ENCODE assay signal across 18 cellular contexts in the genomic region with DNA sequence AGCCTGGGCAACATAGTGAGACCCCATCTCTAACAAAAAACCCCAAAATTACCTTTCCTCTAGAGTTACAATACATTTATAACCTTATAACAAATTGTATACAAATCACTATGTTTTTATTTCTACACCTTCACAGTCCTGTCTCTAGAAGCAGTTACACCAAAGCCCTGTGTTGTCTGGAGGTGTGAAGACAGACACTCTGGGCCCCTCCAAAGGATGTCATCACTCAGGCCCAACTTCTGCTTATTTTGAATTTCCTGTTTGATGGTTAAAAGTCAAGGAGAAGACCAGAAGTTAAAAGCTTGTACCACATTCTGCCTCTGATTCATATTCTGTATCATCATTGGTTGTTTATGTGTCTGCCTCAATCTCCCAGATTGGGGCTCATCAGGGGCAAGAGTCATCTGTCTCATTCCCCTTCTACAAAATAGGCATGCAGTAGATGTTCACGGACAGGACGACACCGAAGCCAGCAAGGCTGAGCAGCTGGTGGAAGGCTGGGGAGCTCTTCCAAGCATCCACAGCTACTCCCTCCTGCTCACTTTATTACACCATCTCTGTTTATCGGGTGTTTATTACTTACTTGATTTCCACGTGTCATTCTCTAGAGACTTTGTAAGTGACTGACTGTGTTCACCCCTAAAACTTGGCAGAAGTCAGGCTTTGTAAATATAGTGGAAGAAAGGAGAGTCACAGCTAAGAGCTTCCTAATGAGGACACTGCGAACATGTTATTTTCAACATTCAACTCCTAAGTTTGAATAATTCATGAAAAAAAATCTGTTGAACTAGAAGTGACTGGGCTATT.
DNase-seq lines count a peak whose midpoint lies in the region; ATAC-seq and TF ChIP-seq lines count a peak whose summit lies in the region.
"Had no signal": no experiment of that assay in that cellular context is flagged by ENCODE, and none has a peak within 500 bp of the region (broad histone marks: within the 10 kb centered on the region; RNA-seq: fewer than 3 reads in every experiment).

No MANE protein-coding gene starts in this region.

- no peak overlapping the region for H3K4me3 Mint-ChIP-seq in glutamatergic neuron (ENCODE audit: unreplicated experiment)
- H3K4me3 Mint-ChIP-seq in naive thymus-derived CD4-positive, alpha-beta T cell: no peak overlapping the region
- H3K4me3 Mint-ChIP-seq: activated CD4-positive, alpha-beta memory T cell treated with anti-CD3 and anti-CD28 coated beads for 36 hours had no signal

- no peaks in the 10 kb centered on the region for H3K4me1 ChIP-seq in HEK293 (ENCODE audit: control insufficient read depth, insufficient read depth, low read length)
- H3K4me1 ChIP-seq in naive thymus-derived CD4-positive, alpha-beta T cell (ENCODE audit: control insufficient read depth in 2 of 2, insufficient read depth in 2 of 2, low read length in 2 of 2): no peaks in the 10 kb centered on the region
- H3K4me1 ChIP-seq: adrenal gland, SJSA1 had no signal

- intact Hi-C loops in naive thymus-derived CD4-positive, alpha-beta T cell (cut with micrococcal nuclease): no loop called here

- no peaks in the 10 kb centered on the region for H3K27me3 ChIP-seq in naive thymus-derived CD4-positive, alpha-beta T cell (ENCODE audit: control insufficient read depth in 2 of 2, insufficient read depth in 2 of 2, low read length in 2 of 2)
- H3K27me3 ChIP-seq: adrenal gland; BLaER1 treated with 17β-estradiol and CSF1 and Interleukin-3, amounts not matched to agents 10 nM and 100 nM; SJSA1 had no signal

- peaks cover 37% of the 10 kb centered on the region for H3K4me1 Mint-ChIP-seq in glutamatergic neuron (ENCODE audit: low read depth, unreplicated experiment)
- no peaks in the 10 kb centered on the region for H3K4me1 Mint-ChIP-seq in naive thymus-derived CD4-positive, alpha-beta T cell

- no peak overlapping the region for H3K4me3 ChIP-seq in HEK293 (ENCODE audit: low read depth, low read length)
- no peak overlapping the region for H3K4me3 ChIP-seq in naive thymus-derived CD4-positive, alpha-beta T cell (ENCODE audit: low read length)
- H3K4me3 ChIP-seq: adrenal gland; BLaER1 treated with 17β-estradiol and CSF1 and Interleukin-3, amounts not matched to agents 10 nM and 100 nM; SJSA1 had no signal

- no peak overlapping the region for H3K27ac ChIP-seq in HEK293 (ENCODE audit: extremely low read depth, low read depth, low read length)
- no peak overlapping the region for H3K27ac ChIP-seq in naive thymus-derived CD4-positive, alpha-beta T cell (ENCODE audit: low read depth, low read length)
- H3K27ac ChIP-seq: adrenal gland; BLaER1 treated with 17β-estradiol and CSF1 and Interleukin-3, amounts not matched to agents 10 nM and 100 nM; SJSA1 had no signal

- H3K27ac Mint-ChIP-seq in glutamatergic neuron (ENCODE audit: unreplicated experiment): peak overlapping the region; percentile 2
- H3K27ac Mint-ChIP-seq in naive thymus-derived CD4-positive, alpha-beta T cell: no peak overlapping the region
- H3K27ac Mint-ChIP-seq: activated CD4-positive, alpha-beta memory T cell treated with anti-CD3 and anti-CD28 coated beads for 36 hours had no signal

- H3K9me3 ChIP-seq in HEK293 (ENCODE audit: control insufficient read depth, insufficient read depth, low read depth, low read length): no peaks in the 10 kb centered on the region
- H3K9me3 ChIP-seq in naive thymus-derived CD4-positive, alpha-beta T cell (ENCODE audit: control insufficient read depth in 2 of 3, low read length in 3 of 3): no peaks in the 10 kb centered on the region
- H3K9me3 ChIP-seq: adrenal gland; BLaER1 treated with 17β-estradiol and CSF1 and Interleukin-3, amounts not matched to agents 10 nM and 100 nM; SJSA1 had no signal

- no peak for ATAC-seq in GM19395 (IDR thresholded peaks at IDR 0.05; ENCODE audit: unreplicated experiment)
- no peak for ATAC-seq in activated CD4-positive, CD25-positive, alpha-beta regulatory T cell treated with anti-CD3 and anti-CD28 coated beads, Interleukin-2, amount 50 U/mL, for 24 hours
- no peak for ATAC-seq in naive thymus-derived CD4-positive, alpha-beta T cell
- ATAC-seq: left colon, PC-3 had no signal

- H3K36me3 Mint-ChIP-seq in glutamatergic neuron (ENCODE audit: unreplicated experiment): no peaks in the 10 kb centered on the region
- no peaks in the 10 kb centered on the region for H3K36me3 Mint-ChIP-seq in naive thymus-derived CD4-positive, alpha-beta T cell
- H3K36me3 Mint-ChIP-seq: activated CD4-positive, alpha-beta memory T cell treated with anti-CD3 and anti-CD28 coated beads for 36 hours had no signal

- H3K36me3 ChIP-seq in HEK293 (ENCODE audit: control insufficient read depth in 2 of 2, insufficient read depth in 1 of 2, low read length in 2 of 2): no peaks in the 10 kb centered on the region
- H3K36me3 ChIP-seq in naive thymus-derived CD4-positive, alpha-beta T cell (ENCODE audit: control insufficient read depth in 2 of 3, insufficient read depth in 3 of 3, low read length in 3 of 3): no peaks in the 10 kb centered on the region
- H3K36me3 ChIP-seq: adrenal gland; BLaER1 treated with 17β-estradiol and CSF1 and Interleukin-3, amounts not matched to agents 10 nM and 100 nM; SJSA1 had no signal

- CTCF ChIA-PET in HEK293 (lab: Yijun Ruan, JAX): interaction anchor here (0.6 kb wide), 2 partner anchors 220 to 807 kb away, joined by 3 read pairs; no protein-coding TSS in a partner anchor
- CTCF ChIA-PET in naive thymus-derived CD4-positive, alpha-beta T cell (lab: Charles Lee): no interaction called here

- peaks cover 12% of the 10 kb centered on the region for H3K9me3 Mint-ChIP-seq in glutamatergic neuron (ENCODE audit: unreplicated experiment)
- peaks cover 0 to 4% (median 0%) of the 10 kb centered on the region in 11 donors for H3K9me3 Mint-ChIP-seq in naive thymus-derived CD4-positive, alpha-beta T cell
- H3K9me3 Mint-ChIP-seq: activated CD4-positive, alpha-beta memory T cell treated with anti-CD3 and anti-CD28 coated beads for 36 hours had no signal

- POLR2A ChIA-PET in HEK293 (lab: Yijun Ruan, JAX): no interaction called here
- POLR2A ChIA-PET in naive thymus-derived CD4-positive, alpha-beta T cell (lab: Charles Lee): no interaction called here

- H3K27me3 Mint-ChIP-seq in glutamatergic neuron (ENCODE audit: unreplicated experiment): peaks cover 8% of the 10 kb centered on the region
- H3K27me3 Mint-ChIP-seq in naive thymus-derived CD4-positive, alpha-beta T cell: peaks cover 0 to 11% (median 0%) of the 10 kb centered on the region in 5 donors

- DNase-seq in NOMO-1 treated with dmso at 0.1 percent for 144 hours (lab: John Stamatoyannopoulos, UW; ENCODE audit: unreplicated experiment): peak; percentile 50
- no peak for DNase-seq in glutamatergic neuron
- DNase-seq in putamen (ENCODE audit: low spot score): peak; percentile 13
- DNase-seq in HT-29 (ENCODE audit: low spot score): no peak
- DNase-seq in naive thymus-derived CD4-positive, alpha-beta T cell: no peak
- DNase-seq: activated CD4-positive, alpha-beta memory T cell treated with anti-CD3 and anti-CD28 coated beads for 36 hours; central memory CD4-positive, alpha-beta T cell; left colon; midbrain; NCI-H748 treated with DMSO at 0.1 percent for 48 hours; PC-3; stimulated activated CD4-positive, alpha-beta T cell treated with anti-CD3 and anti-CD28 coated beads, Interleukin-12 subunit alpha, Interleukin-12 subunit beta, amount 100 ng/mL, for 4 hours had no signal

- TF ChIP-seq CTCF in HEK293 (tag by site-specific recombination; IDR thresholded peaks at IDR 0.05) (no peak), glutamatergic neuron (IDR thresholded peaks at IDR 0.05; ENCODE audit: partially characterized antibody, unreplicated experiment) (no peak)

TF ChIP-seq in HEK293, 187 proteins besides CTCF, POLR2A, EP300 and RAD21:
- TF ChIP-seq ZNF121 (tag by site-specific recombination; IDR thresholded peaks at IDR 0.05) (0 out of 2 replicates have a peak, but pooled peaks have one; percentile 21), ZNF157 (tag by site-specific recombination; IDR thresholded peaks at IDR 0.05) (peak; percentile 73), ZNF23 (tag by site-specific recombination; IDR thresholded peaks at IDR 0.05; ENCODE audit: borderline replicate concordance) (no peak), ZNF341 (tag by site-specific recombination; IDR thresholded peaks at IDR 0.05; ENCODE audit: low read depth) (0 out of 2 replicates have a peak, but pooled peaks have one; percentile 13)
TF ChIP-seq in HEK293: peak in this region for 3.

Comparison
In these comparisons a context has a peak if more than half of its experiments do, and no peak if none do; other contexts are left out.
1. DNase-seq: peak in NOMO-1 treated with dmso at 0.1 percent for 144 hours (single experiment) and putamen (single experiment); none in glutamatergic neuron (single experiment), HT-29 (single experiment) and naive thymus-derived CD4-positive, alpha-beta T cell (0 of 9).